18 cellular contexts compared by ENCODE assay signal in the genomic region with DNA sequence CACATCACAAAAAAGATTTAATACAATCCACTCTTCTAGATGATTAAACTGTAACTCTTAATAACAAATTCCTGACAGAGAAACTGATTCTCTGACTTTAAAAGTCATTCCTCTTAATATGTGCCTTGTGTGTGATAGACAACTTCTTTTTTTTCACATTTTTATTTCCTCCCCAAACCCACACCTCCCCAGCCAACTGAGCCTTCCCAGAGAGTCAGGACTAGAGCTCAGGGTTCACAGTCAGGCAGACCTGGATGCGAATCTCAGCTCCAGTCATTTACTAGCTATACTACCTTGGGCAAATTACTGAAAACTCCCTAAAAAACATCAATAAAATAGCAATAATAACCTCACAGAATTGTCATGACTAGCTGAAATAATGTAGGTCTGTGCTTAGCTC. TPM values are rescaled to one million over a fixed set of nuclear protein-coding genes. Genes with fewer than 3 reads are reported as not detected.
DNase-seq lines count a peak whose midpoint lies in the region; ATAC-seq, FAIRE-seq and TF ChIP-seq lines count a peak whose summit lies in the region.
"Had no signal": no experiment of that assay in that cellular context is flagged by ENCODE, and none has a peak within 500 bp of the region (broad histone marks: within the 10 kb centered on the region; RNA-seq: fewer than 3 reads in every experiment).

No MANE protein-coding gene starts in this region.

- H3K9ac ChIP-seq in GM23248 (peak overlapping the region; percentile 41), SK-N-MC (ENCODE audit: insufficient read length) (no peak overlapping the region), neuronal stem cell (ENCODE audit: low read depth, low read length, poor library complexity) (no peak overlapping the region)
- H3K9ac ChIP-seq: neural progenitor cell had no signal

- 0 out of 2 replicates have a peak, but pooled peaks cover 8% of the 10 kb centered on the region for H3K4me1 ChIP-seq in GM23248 (ENCODE audit: insufficient read depth)
- H3K4me1 ChIP-seq in small intestine (ENCODE audit: control insufficient read depth in 2 of 2, insufficient read depth in 1 of 2, low read depth in 1 of 2, low read length in 1 of 2), result peaks cover 0 to 4% of the 10 kb centered on the region in 2 donors
- no peaks in the 10 kb centered on the region for H3K4me1 ChIP-seq in neuronal stem cell (ENCODE audit: control insufficient read depth in 2 of 2, insufficient read depth in 1 of 2, low read depth in 1 of 2, low read length in 2 of 2)
- H3K4me1 ChIP-seq: neural progenitor cell had no signal

- H3K4me3 ChIP-seq in GM23248, result peak overlapping the region; percentile 53
- H3K4me3 ChIP-seq in SK-N-MC, result no peak overlapping the region
- H3K4me3 ChIP-seq in fibroblast of villous mesenchyme (ENCODE audit: low read depth, low read length), result peak overlapping the region; percentile 37
- H3K4me3 ChIP-seq in small intestine (ENCODE audit: low read depth in 1 of 2, low read length in 2 of 2), result no peak overlapping the region
- H3K4me3 ChIP-seq in neuronal stem cell (ENCODE audit: low read length in 2 of 2), result no peak overlapping the region
- H3K4me3 ChIP-seq: neural progenitor cell had no signal

- no peak overlapping the region for H4K8ac ChIP-seq in neuronal stem cell (ENCODE audit: low read depth, low read length)

- H4K20me1 ChIP-seq in GM23248 (ENCODE audit: insufficient read depth), result no peaks in the 10 kb centered on the region

- 41 to 79% methylated on average over 1 of the region's 1 CpG for WGBS in GM23248 (ENCODE audit: low coverage in 1 of 2, low lambda C conversion rate in 2 of 2, missing lambda C conversion rate in 2 of 2), 2 experiments
- 24 to 66% (median 38%) methylated on average over 1 of the region's 1 CpG for WGBS in small intestine, 3 donors
- WGBS in neuronal stem cell (ENCODE audit: extremely low coverage in 2 of 2, insufficient read length in 2 of 2, insufficient replicate concordance in 1 of 2), 2 donors, result no CpG with 5 or more reads among the region's 1 CpG

- H4K91ac ChIP-seq in neuronal stem cell (ENCODE audit: low read depth, low read length, poor library complexity), result no peak overlapping the region

- H3K14ac ChIP-seq in neuronal stem cell (ENCODE audit: low read length), result no peak overlapping the region

- H3K79me1 ChIP-seq in neuronal stem cell (ENCODE audit: low read depth, low read length), result no peaks in the 10 kb centered on the region

- TF ChIP-seq CTCF in fibroblast of villous mesenchyme (IDR thresholded peaks at IDR 0.05; ENCODE audit: insufficient read depth, low read depth, low read length), result no peak

- no peak overlapping the region for H3K18ac ChIP-seq in neuronal stem cell (ENCODE audit: low read length)

- peaks cover 7% of the 10 kb centered on the region for H3F3A ChIP-seq in GM23248 (ENCODE audit: insufficient read depth)

- H3K27ac ChIP-seq in GM23248 (peak overlapping the region; percentile 49), SK-N-MC (peak overlapping the region; percentile 64), small intestine (ENCODE audit: low read depth in 1 of 2, low read length in 1 of 2) (no peak overlapping the region), neuronal stem cell (replicated peaks; ENCODE audit: low read length) (no peak overlapping the region)
- H3K27ac ChIP-seq: neural progenitor cell had no signal

- no peak overlapping the region for H2BK12ac ChIP-seq in neuronal stem cell (ENCODE audit: low read length)

- DNase-seq in GM23248, result no peak
- no peak for DNase-seq in SK-N-MC (ENCODE audit: low read depth, low spot score)
- DNase-seq in fibroblast of villous mesenchyme (ENCODE audit: low read depth), result no peak
- DNase-seq in small intestine, result peak; percentile 26
- no peak for DNase-seq in neuronal stem cell (ENCODE audit: low spot score)
- no peak for DNase-seq in iPS-NIHi7 (ENCODE audit: extremely low spot score)
- DNase-seq: activated effector memory CD4-positive, alpha-beta T cell treated with Interleukin-2 at 50 U/mL for 16 hours; DMS53; GF-D8; NCI-H1436 treated with DMSO at 0.1 percent for 48 hours; NCI-H2171; NCI-H524 treated with DMSO at 0.1 percent for 48 hours had no signal

- H3K23ac ChIP-seq in neuronal stem cell (ENCODE audit: low read depth, low read length, poor library complexity), result no peak overlapping the region

- no peak overlapping the region for H2BK5ac ChIP-seq in neuronal stem cell (ENCODE audit: low read length)

- H3K9me3 ChIP-seq in GM23248 (ENCODE audit: low read depth) (peaks cover 3% of the 10 kb centered on the region), SK-N-MC (ENCODE audit: low read depth, low read length) (peaks cover 7% of the 10 kb centered on the region), small intestine (ENCODE audit: control insufficient read depth, low read depth) (no peaks in the 10 kb centered on the region), neuronal stem cell (replicated peaks in 1 of 2; ENCODE audit: control insufficient read depth in 2 of 2, insufficient read depth in 1 of 2, low read depth in 1 of 2, low read length in 2 of 2) (peaks cover 7 to 12% of the 10 kb centered on the region in 2 donors)

- H3K27me3 ChIP-seq in GM23248 (replicated peaks; ENCODE audit: insufficient read depth) (no peaks in the 10 kb centered on the region), small intestine (ENCODE audit: control insufficient read depth in 2 of 2, insufficient read depth in 2 of 2, low read length in 2 of 2) (no peaks in the 10 kb centered on the region), neuronal stem cell (ENCODE audit: control insufficient read depth in 3 of 3, insufficient read depth in 3 of 3, low read depth in 1 of 3, low read length in 3 of 3) (no peaks in the 10 kb centered on the region)
- H3K27me3 ChIP-seq: neural progenitor cell had no signal

- no peak overlapping the region for H2BK15ac ChIP-seq in neuronal stem cell (ENCODE audit: low read length)

- H2BK120ac ChIP-seq in neuronal stem cell (ENCODE audit: low read depth, low read length), result no peak overlapping the region

- H3K9me2 ChIP-seq in GM23248 (ENCODE audit: insufficient read depth), result no peaks in the 10 kb centered on the region

- no peak for FAIRE-seq in small intestine (lab: Jason Lieb, UNC)
- FAIRE-seq: HepG2 had no signal

- no peak overlapping the region for H3K4ac ChIP-seq in neuronal stem cell (ENCODE audit: low read length)

- no peak overlapping the region for H2AFZ ChIP-seq in GM23248
- no peak overlapping the region for H2AFZ ChIP-seq in neuronal stem cell (ENCODE audit: low read length)
- H2AFZ ChIP-seq: neural progenitor cell had no signal

- peak overlapping the region; percentile 79 for H3K4me2 ChIP-seq in GM23248 (ENCODE audit: unreplicated experiment)
- no peak overlapping the region for H3K4me2 ChIP-seq in neuronal stem cell (ENCODE audit: insufficient read depth, low read length, poor library complexity, severe bottlenecking)
- H3K4me2 ChIP-seq: neural progenitor cell had no signal

- in situ Hi-C loops in GM23248 (cut with MboI), result no loop called here

- peaks cover 29% of the 10 kb centered on the region for H3K36me3 ChIP-seq in GM23248 (ENCODE audit: low read depth)
- peaks cover 63% of the 10 kb centered on the region for H3K36me3 ChIP-seq in SK-N-MC (ENCODE audit: insufficient read depth, low read length)
- H3K36me3 ChIP-seq in small intestine (ENCODE audit: control insufficient read depth in 2 of 2, insufficient read depth in 2 of 2, low read length in 2 of 2), result peaks cover 0 to 5% of the 10 kb centered on the region in 2 donors
- peaks cover 18 to 81% of the 10 kb centered on the region in 2 donors for H3K36me3 ChIP-seq in neuronal stem cell (replicated peaks in 1 of 2; ENCODE audit: control insufficient read depth in 2 of 2, insufficient read depth in 2 of 2, low read length in 2 of 2)

- no peak overlapping the region for H2AK5ac ChIP-seq in neuronal stem cell (ENCODE audit: low read depth, low read length)

- no peak for ATAC-seq in HG03442 (IDR thresholded peaks at IDR 0.05; ENCODE audit: unreplicated experiment)
- ATAC-seq: HepG2 had no signal

- H3K79me2 ChIP-seq in GM23248 (ENCODE audit: insufficient read depth), result no peaks in the 10 kb centered on the region

RNA-seq across cellular contexts. Expression of a gene that starts 14.2 kb away (rescaled TPM):
- 61.3 and 66.3 TPM in 2 replicates for total RNA-seq in GM23248 (2014; rRNA removed; shearing (Covaris generic))
- polyA plus RNA-seq in GM23248 (2016; fragmentation: Nextera tagmentation; extraction: Ambion mirVana), result 43.3 and 46.3 TPM in 2 replicates
- 43.8 and 66.1 TPM in 2 replicates for total RNA-seq in fibroblast of villous mesenchyme
- 10 to 100 TPM; 23.0 to 37.4 (median 31.8) TPM for polyA plus RNA-seq in small intestine
- polyA plus RNA-seq in neuronal stem cell (2013, experiment 1 of 2), result 57.7 TPM
- polyA plus RNA-seq in neuronal stem cell (2013, experiment 2 of 2), result 60.0 TPM

RNA-seq across cellular contexts. Expression of a gene that starts 17.6 kb away (rescaled TPM):
- not detected in 2 replicates for total RNA-seq in GM23248 (2014; rRNA removed; shearing (Covaris generic))
- polyA plus RNA-seq in GM23248 (2016; fragmentation: Nextera tagmentation; extraction: Ambion mirVana) (0.34 TPM in 1 of 2 replicates, not detected in the other), small intestine (not detected)
- under 0.01 TPM in 1 of 2 replicates, not detected in the other for total RNA-seq in fibroblast of villous mesenchyme
- polyA plus RNA-seq in neuronal stem cell (2013, experiment 1 of 2), result 0.17 TPM
- 0.37 TPM for polyA plus RNA-seq in neuronal stem cell (2013, experiment 2 of 2)
- total RNA-seq: epithelial cell of proximal tubule, HepG2, pulmonary artery endothelial cell, temporal lobe had no signal

RNA-seq across cellular contexts. Expression of a gene that starts 37.4 kb away (rescaled TPM):
- total RNA-seq in GM23248 (2014; rRNA removed; shearing (Covaris generic)), result 5.9 and 7.0 TPM in 2 replicates
- polyA plus RNA-seq in GM23248 (2016; fragmentation: Nextera tagmentation; extraction: Ambion mirVana) (4.7 and 6.1 TPM in 2 replicates), small intestine (10 to 100 TPM in 1 of 3 donors, 1 to 10 TPM in 2; 7.8 to 10.0 (median 8.9) TPM)
- 5.2 and 8.6 TPM in 2 replicates for total RNA-seq in fibroblast of villous mesenchyme
- polyA plus RNA-seq in neuronal stem cell (2013, experiment 1 of 2), result 2.6 TPM
- 2.5 TPM for polyA plus RNA-seq in neuronal stem cell (2013, experiment 2 of 2)

RNA-seq across cellular contexts. Expression of a gene that starts 49.9 kb away (rescaled TPM):
- 8.9 and 15.5 TPM in 2 replicates for total RNA-seq in GM23248 (2014; rRNA removed; shearing (Covaris generic))
- polyA plus RNA-seq in GM23248 (2016; fragmentation: Nextera tagmentation; extraction: Ambion mirVana) (10.0 and 16.1 TPM in 2 replicates), small intestine (10 to 100 TPM; 20.2 to 42.5 (median 35.4) TPM)
- 14.7 and 19.6 TPM in 2 replicates for total RNA-seq in fibroblast of villous mesenchyme
- 16.2 TPM for polyA plus RNA-seq in neuronal stem cell (2013, experiment 1 of 2)
- polyA plus RNA-seq in neuronal stem cell (2013, experiment 2 of 2), result 15.4 TPM

Comparison
In these comparisons a context has a peak if more than half of its experiments do, and no peak if none do; other contexts are left out.
1. H3K27ac ChIP-seq: peak in GM23248 (single experiment) and SK-N-MC (single experiment); none in small intestine (0 of 2) and neuronal stem cell (single experiment).
2. H3K4me3 ChIP-seq: peak in GM23248 (single experiment) and fibroblast of villous mesenchyme (single experiment); none in SK-N-MC (single experiment), small intestine (0 of 2) and neuronal stem cell (0 of 2).